In the genomic region with DNA sequence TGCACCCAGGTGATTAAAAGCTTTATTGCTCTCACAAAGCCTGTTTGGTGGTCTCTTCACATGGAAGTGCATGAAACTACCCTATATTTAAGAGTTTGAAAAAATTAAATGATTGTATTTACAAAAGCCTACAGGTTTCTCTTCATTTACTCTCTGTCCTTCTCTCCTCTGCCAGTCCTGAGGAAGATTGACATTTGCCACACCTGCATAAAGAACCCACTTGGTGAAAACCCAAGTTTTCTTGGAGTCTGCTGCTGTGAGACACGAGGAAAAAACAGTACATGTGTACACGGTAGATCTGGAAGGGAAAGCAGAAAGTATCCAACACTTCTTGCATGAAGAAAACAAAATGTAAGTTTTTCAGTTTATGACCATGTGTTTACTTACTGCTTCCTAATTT, we compare ENCODE assay signal across 15 cellular contexts.
DNase-seq lines count a peak whose midpoint lies in the region; ATAC-seq and TF ChIP-seq lines count a peak whose summit lies in the region.
"Had no signal": no experiment of that assay in that cellular context is flagged by ENCODE, and none has a peak within 500 bp of the region (broad histone marks: within the 10 kb centered on the region; RNA-seq: fewer than 3 reads in every experiment).

No MANE protein-coding gene starts in this region.

- no peak overlapping the region for H3K4me3 Mint-ChIP-seq in activated T-helper 1 cell treated with anti-CD3 and anti-CD28 coated beads, Interleukin-12 subunit alpha, Interleukin-12 subunit beta, Interleukin-2, Interleukin-4 antibody, amounts not matched to agents 30 ng/mL and 10 ng/mL and 1 ng/mL, durations not matched to agents 14 hours and 24 hours and 36 hours
- H3K4me3 Mint-ChIP-seq: CD14-positive monocyte; CD8-positive, alpha-beta T cell had no signal

- no peaks in the 10 kb centered on the region for H3K4me1 Mint-ChIP-seq in activated T-helper 1 cell treated with anti-CD3 and anti-CD28 coated beads, Interleukin-12 subunit alpha, Interleukin-12 subunit beta, Interleukin-2, Interleukin-4 antibody, amounts not matched to agents 30 ng/mL and 10 ng/mL and 1 ng/mL, durations not matched to agents 14 hours and 24 hours and 36 hours (ENCODE audit: low read depth)
- H3K4me1 Mint-ChIP-seq: CD14-positive monocyte had no signal

- no peak for DNase-seq in iPS DF 6.9 (ENCODE audit: low read depth, low spot score)
- no peak for DNase-seq in left lung
- DNase-seq in LoVo (ENCODE audit: low spot score) = no peak
- no peak for DNase-seq in activated T-helper 1 cell treated with anti-CD3 and anti-CD28 coated beads, Interleukin-12 subunit alpha, Interleukin-12 subunit beta, Interleukin-2, Interleukin-4 antibody, amounts not matched to agents 30 ng/mL and 10 ng/mL and 1 ng/mL, durations not matched to agents 14 hours and 24 hours and 36 hours (ENCODE audit: low spot score)
- DNase-seq in NCI-H128 (lab: John Stamatoyannopoulos, UW; ENCODE audit: unreplicated experiment) = no peak
- DNase-seq: Caco-2; CD8-positive, alpha-beta T cell; DND-41; GF-D8 had no signal

- no peak overlapping the region for H3K27ac Mint-ChIP-seq in activated T-helper 1 cell treated with anti-CD3 and anti-CD28 coated beads, Interleukin-12 subunit alpha, Interleukin-12 subunit beta, Interleukin-2, Interleukin-4 antibody, amounts not matched to agents 30 ng/mL and 10 ng/mL and 1 ng/mL, durations not matched to agents 14 hours and 24 hours and 36 hours
- H3K27ac Mint-ChIP-seq: CD14-positive monocyte; CD8-positive, alpha-beta T cell had no signal

- no peaks in the 10 kb centered on the region for H3K9me3 ChIP-seq in ES-I3 (ENCODE audit: control insufficient read depth, insufficient read depth, low read length)
- H3K9me3 ChIP-seq in HUES6 (ENCODE audit: control insufficient read depth, insufficient read depth, low read depth, low read length) = no peaks in the 10 kb centered on the region
- no peaks in the 10 kb centered on the region for H3K9me3 ChIP-seq in iPS DF 6.9 (ENCODE audit: control insufficient read depth, insufficient read depth, low read length)
- peaks cover 0 to under 1% of the 10 kb centered on the region in 2 donors for H3K9me3 ChIP-seq in left lung
- H3K9me3 ChIP-seq: Caco-2, HAP-1 had no signal

- H3K4me1 ChIP-seq in ES-I3 (ENCODE audit: insufficient read depth, low read length) = peaks cover 4% of the 10 kb centered on the region; the same call in 1 of the 2 replicates
- peaks cover 32% of the 10 kb centered on the region for H3K4me1 ChIP-seq in HUES6 (ENCODE audit: control insufficient read depth, insufficient read depth, low read length)
- no peaks in the 10 kb centered on the region for H3K4me1 ChIP-seq in iPS DF 6.9 (ENCODE audit: control insufficient read depth, insufficient read depth, low read length)
- H3K4me1 ChIP-seq in left lung = no peaks in the 10 kb centered on the region
- H3K4me1 ChIP-seq: Caco-2 had no signal

- ATAC-seq in left lung (peak; percentile 75), HG03135 (IDR thresholded peaks at IDR 0.05; ENCODE audit: unreplicated experiment) (no peak)
- ATAC-seq: CD8-positive, alpha-beta T cell had no signal

- no CpG with 5 or more reads among the region's 2 CpGs for WGBS in iPS DF 6.9 (ENCODE audit: insufficient coverage, insufficient read length)

- H3K27me3 ChIP-seq in HUES6 (ENCODE audit: control insufficient read depth, insufficient read depth, low read length) = no peaks in the 10 kb centered on the region
- no peaks in the 10 kb centered on the region for H3K27me3 ChIP-seq in iPS DF 6.9 (ENCODE audit: control insufficient read depth, insufficient read depth, low read length)
- H3K27me3 ChIP-seq in left lung = no peaks in the 10 kb centered on the region

- peak overlapping the region; percentile 52 for H3K4me3 ChIP-seq in HUES6 (ENCODE audit: low read depth, low read length)
- H3K4me3 ChIP-seq in iPS DF 6.9 (ENCODE audit: low read length) = peak overlapping the region; percentile 48; the same call in 1 of the 2 replicates
- no peak overlapping the region for H3K4me3 ChIP-seq in left lung
- H3K4me3 ChIP-seq: HAP-1 had no signal

- no peak for TF ChIP-seq CTCF in left lung (IDR thresholded peaks at IDR 0.05)

- H3K9ac ChIP-seq in ES-I3 (ENCODE audit: low read depth, low read length) (peak overlapping the region; percentile 59), HUES6 (ENCODE audit: low read length) (peak overlapping the region; percentile 45)

- intact Hi-C loops in left lung (cut with DNase I) = no loop called here
- intact Hi-C loops in activated T-helper 1 cell treated with anti-CD3 and anti-CD28 coated beads, Interleukin-12 subunit alpha, Interleukin-12 subunit beta, Interleukin-2, Interleukin-4 antibody, amounts not matched to agents 30 ng/mL and 10 ng/mL and 1 ng/mL, durations not matched to agents 14 hours and 24 hours and 36 hours (cut with micrococcal nuclease) = no loop called here

- H3K27ac ChIP-seq in HUES6 (ENCODE audit: low read depth, low read length) = peak overlapping the region; percentile 85
- H3K27ac ChIP-seq in iPS DF 6.9 (ENCODE audit: low read length) = peak overlapping the region; percentile 82
- no peak overlapping the region for H3K27ac ChIP-seq in left lung
- H3K27ac ChIP-seq: 22Rv1 had no signal

- no peaks in the 10 kb centered on the region for H3K36me3 Mint-ChIP-seq in activated T-helper 1 cell treated with anti-CD3 and anti-CD28 coated beads, Interleukin-12 subunit alpha, Interleukin-12 subunit beta, Interleukin-2, Interleukin-4 antibody, amounts not matched to agents 30 ng/mL and 10 ng/mL and 1 ng/mL, durations not matched to agents 14 hours and 24 hours and 36 hours (ENCODE audit: low read depth)
- H3K36me3 Mint-ChIP-seq: CD14-positive monocyte; CD8-positive, alpha-beta T cell had no signal

- peaks cover 4% of the 10 kb centered on the region; the same call in 1 of the 2 replicates for H3K36me3 ChIP-seq in ES-I3 (ENCODE audit: insufficient read depth, low read length)
- H3K36me3 ChIP-seq in HUES6 (ENCODE audit: control insufficient read depth, insufficient read depth, low read length) = peaks cover 76% of the 10 kb centered on the region; the same call in 1 of the 2 replicates
- H3K36me3 ChIP-seq in iPS DF 6.9 (ENCODE audit: control insufficient read depth, insufficient read depth, low read length) = no peaks in the 10 kb centered on the region; the same call in 1 of the 2 replicates
- no peaks in the 10 kb centered on the region for H3K36me3 ChIP-seq in left lung
- H3K36me3 ChIP-seq: HAP-1 had no signal

- H3K9me3 Mint-ChIP-seq in activated T-helper 1 cell treated with anti-CD3 and anti-CD28 coated beads, Interleukin-12 subunit alpha, Interleukin-12 subunit beta, Interleukin-2, Interleukin-4 antibody, amounts not matched to agents 30 ng/mL and 10 ng/mL and 1 ng/mL, durations not matched to agents 14 hours and 24 hours and 36 hours = peaks cover 5% of the 10 kb centered on the region

- no peaks in the 10 kb centered on the region for H3K27me3 Mint-ChIP-seq in activated T-helper 1 cell treated with anti-CD3 and anti-CD28 coated beads, Interleukin-12 subunit alpha, Interleukin-12 subunit beta, Interleukin-2, Interleukin-4 antibody, amounts not matched to agents 30 ng/mL and 10 ng/mL and 1 ng/mL, durations not matched to agents 14 hours and 24 hours and 36 hours (ENCODE audit: insufficient read depth)

Comparison
In these comparisons a context has a peak if more than half of its experiments do, and no peak if none do; other contexts are left out.
1. H3K27ac ChIP-seq: peak in HUES6 (single experiment) and iPS DF 6.9 (single experiment); none in left lung (0 of 2).
2. H3K4me3 ChIP-seq: peak in HUES6 (single experiment) and iPS DF 6.9 (single experiment); none in left lung (0 of 2).